ENCODE assay signal across 9 cellular contexts in genomic region chr6:49796842-49797455, GRCh38. TPM values are rescaled to one million over a fixed set of nuclear protein-coding genes. Genes with fewer than 3 reads are reported as not detected.
"Had no signal": no experiment of that assay in that cellular context is flagged by ENCODE, and none has a peak within 500 bp of the region (broad histone marks: within the 10 kb centered on the region; RNA-seq: fewer than 3 reads in every experiment).

No MANE protein-coding gene starts in this region.

RNA-seq across cellular contexts. Expression of gene PGK2, which starts 9.9 kb away (rescaled TPM):
- total RNA-seq: dermis microvascular lymphatic vessel endothelial cell, glomerular endothelial cell, left ventricle myocardium superior, mononuclear cell, ovary, pulmonary artery endothelial cell, tibial nerve, vagina had no signal
- polyA plus RNA-seq: immature natural killer cell, ovary had no signal

RNA-seq across cellular contexts. Expression of gene CRISP3, which starts 52.8 kb away (rescaled TPM):
- total RNA-seq: dermis microvascular lymphatic vessel endothelial cell, glomerular endothelial cell, left ventricle myocardium superior, mononuclear cell, pulmonary artery endothelial cell, tibial nerve had no signal
- polyA plus RNA-seq: immature natural killer cell had no signal
